ENCODE assay signal across 22 cellular contexts in the genomic region with DNA sequence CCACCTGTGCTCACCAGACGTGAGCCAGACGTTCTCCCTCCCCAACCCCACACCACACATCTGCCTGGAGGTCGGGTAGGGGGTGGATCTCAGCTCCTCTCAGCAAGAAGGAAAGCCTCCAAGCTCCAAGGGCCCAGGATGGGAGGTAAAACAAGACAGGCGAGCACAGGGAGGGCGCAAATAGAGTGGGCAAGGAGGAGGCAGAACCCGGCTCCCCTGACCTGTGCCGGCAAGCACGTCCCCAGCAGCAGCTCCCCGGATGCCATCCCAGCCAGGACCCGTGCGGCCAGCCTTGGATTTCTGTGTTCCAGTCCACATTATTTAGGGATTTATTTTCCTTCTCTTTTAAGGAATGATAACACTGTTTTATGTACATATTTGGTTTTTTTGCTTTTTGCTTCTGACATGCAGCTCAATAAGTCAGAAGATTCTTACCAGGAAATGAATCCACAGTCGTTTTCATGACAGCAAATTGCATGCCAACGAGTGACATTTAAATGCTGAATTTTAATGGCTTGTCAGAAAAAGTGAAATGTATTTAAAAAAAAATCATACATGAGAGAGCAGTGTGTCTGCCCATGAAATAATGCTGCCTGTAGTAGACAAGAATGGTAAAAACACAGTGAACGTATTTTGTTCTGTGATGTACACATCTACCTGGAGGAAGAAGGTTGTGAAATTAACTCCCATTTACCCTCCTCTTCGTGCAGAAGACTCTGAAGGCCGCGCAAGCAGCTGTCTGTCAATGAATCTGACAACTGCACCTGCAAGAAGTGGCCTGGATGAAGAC.
"Had no signal": no experiment of that assay in that cellular context is flagged by ENCODE, and none has a peak within 500 bp of the region (broad histone marks: within the 10 kb centered on the region; RNA-seq: fewer than 3 reads in every experiment).

No MANE protein-coding gene starts in this region.

- H3K36me3 ChIP-seq: gastrocnemius medialis, heart right ventricle, left lung, lower lobe of right lung, neutrophil, right atrium auricular region, sigmoid colon, thoracic aorta, transverse colon had no signal

- DNase-seq: cerebellar nuclear complex; dermis blood vessel endothelial cell; effector CD8-positive, alpha-beta T cell; gastrocnemius medialis; heart right ventricle; left lung; lower lobe of right lung; mesenchymal stem cell; naive B cell; sigmoid colon; stimulated activated CD4-positive, alpha-beta T cell treated with anti-CD3 and anti-CD28 coated beads, Interleukin-2, amount 100 ng/mL, for 24 hours; stimulated activated CD4-positive, alpha-beta T cell treated with anti-CD3 and anti-CD28 coated beads, Interleukin-4, amount 100 ng/mL, for 4 hours; stimulated activated naive CD4-positive, alpha-beta T cell; stomach; substantia nigra; transverse colon had no signal

- H3K4me3 Mint-ChIP-seq: nephron had no signal

- H3K4me3 ChIP-seq: gastrocnemius medialis, heart right ventricle, left lung, lower lobe of right lung, right atrium auricular region, sigmoid colon, skin epidermis, stomach, thoracic aorta, transverse colon had no signal

- H3K4me1 Mint-ChIP-seq: naive B cell, nephron had no signal

- H3K27ac ChIP-seq: gastrocnemius medialis, heart right ventricle, left lung, lower lobe of right lung, neutrophil, right atrium auricular region, sigmoid colon, skin epidermis, stomach, thoracic aorta, transverse colon had no signal

- H3K27me3 Mint-ChIP-seq: naive B cell had no signal

- ATAC-seq: esophagus mucosa, gastrocnemius medialis, heart right ventricle, left lung, lower lobe of right lung had no signal

- H3K27me3 ChIP-seq: neutrophil, right atrium auricular region, sigmoid colon, stomach, transverse colon had no signal

- H3K4me1 ChIP-seq: gastrocnemius medialis, heart right ventricle, left lung, lower lobe of right lung, right atrium auricular region, sigmoid colon, stomach, transverse colon had no signal

- H3K9me3 ChIP-seq: gastrocnemius medialis had no signal

- H3K27ac Mint-ChIP-seq: naive B cell, nephron had no signal
